In genomic region chr12:105322070-105322469, GRCh38 we compare ENCODE assay signal across 15 cellular contexts. TPM values are rescaled to one million over a fixed set of nuclear protein-coding genes. Genes with fewer than 3 reads are reported as not detected.
DNase-seq lines count a peak whose midpoint lies in the region; ATAC-seq and TF ChIP-seq lines count a peak whose summit lies in the region.
"Had no signal": no experiment of that assay in that cellular context is flagged by ENCODE, and none has a peak within 500 bp of the region (broad histone marks: within the 10 kb centered on the region; RNA-seq: fewer than 3 reads in every experiment).

No MANE protein-coding gene starts in this region.

- H3K4me1 ChIP-seq in right lobe of liver: peaks cover 0 to 43% (median 12%) of the 10 kb centered on the region in 4 donors

- peak overlapping the region; percentile 38 for H3K4me3 Mint-ChIP-seq in T-helper 2 cell treated with Interferon-gamma antibody and Interleukin-4, amounts not matched to agents 5 μg/mL and 100 μg/mL, for 36 hours
- H3K4me3 Mint-ChIP-seq in activated T-helper 2 cell treated with anti-CD3 and anti-CD28 coated beads, Interferon-gamma antibody, Interleukin-2, Interleukin-4, amounts not matched to agents 10 μg/mL and 5 μg/mL and 100 μg/mL, durations not matched to agents 14 hours and 24 hours and 36 hours (ENCODE audit: low read depth): peak overlapping the region; percentile 60
- H3K4me3 Mint-ChIP-seq in activated T-helper 1 cell treated with anti-CD3 and anti-CD28 coated beads, Interleukin-12 subunit alpha, Interleukin-12 subunit beta, Interleukin-2, Interleukin-4 antibody, amounts not matched to agents 30 ng/mL and 10 ng/mL and 1 ng/mL, durations not matched to agents 14 hours and 24 hours and 36 hours: no peak overlapping the region
- H3K4me3 Mint-ChIP-seq: activated naive CD8-positive, alpha-beta T cell treated with anti-CD3 and anti-CD28 coated beads, Interleukin-2, amount 50 U/mL, for 24 hours; CD14-positive monocyte had no signal

- H3K36me3 Mint-ChIP-seq in T-helper 2 cell treated with Interferon-gamma antibody and Interleukin-4, amounts not matched to agents 5 μg/mL and 100 μg/mL, for 36 hours (ENCODE audit: low read depth): peaks cover 28% of the 10 kb centered on the region
- peaks cover 41% of the 10 kb centered on the region for H3K36me3 Mint-ChIP-seq in activated T-helper 2 cell treated with anti-CD3 and anti-CD28 coated beads, Interferon-gamma antibody, Interleukin-2, Interleukin-4, amounts not matched to agents 10 μg/mL and 5 μg/mL and 100 μg/mL, durations not matched to agents 14 hours and 24 hours and 36 hours (ENCODE audit: low read depth)
- peaks cover 4% of the 10 kb centered on the region for H3K36me3 Mint-ChIP-seq in activated T-helper 1 cell treated with anti-CD3 and anti-CD28 coated beads, Interleukin-12 subunit alpha, Interleukin-12 subunit beta, Interleukin-2, Interleukin-4 antibody, amounts not matched to agents 30 ng/mL and 10 ng/mL and 1 ng/mL, durations not matched to agents 14 hours and 24 hours and 36 hours (ENCODE audit: low read depth)
- H3K36me3 Mint-ChIP-seq: CD14-positive monocyte had no signal

- no peak for TF ChIP-seq POLR2A in right lobe of liver (IDR thresholded peaks at IDR 0.05)

- no peak overlapping the region for H3K4me3 ChIP-seq in right lobe of liver

- peaks cover 71% of the 10 kb centered on the region for H3K4me1 Mint-ChIP-seq in T-helper 2 cell treated with Interferon-gamma antibody and Interleukin-4, amounts not matched to agents 5 μg/mL and 100 μg/mL, for 36 hours (ENCODE audit: low read depth)
- H3K4me1 Mint-ChIP-seq in activated T-helper 2 cell treated with anti-CD3 and anti-CD28 coated beads, Interferon-gamma antibody, Interleukin-2, Interleukin-4, amounts not matched to agents 10 μg/mL and 5 μg/mL and 100 μg/mL, durations not matched to agents 14 hours and 24 hours and 36 hours (ENCODE audit: low read depth): peaks cover 77% of the 10 kb centered on the region
- H3K4me1 Mint-ChIP-seq in activated T-helper 1 cell treated with anti-CD3 and anti-CD28 coated beads, Interleukin-12 subunit alpha, Interleukin-12 subunit beta, Interleukin-2, Interleukin-4 antibody, amounts not matched to agents 30 ng/mL and 10 ng/mL and 1 ng/mL, durations not matched to agents 14 hours and 24 hours and 36 hours (ENCODE audit: low read depth): peaks cover 63% of the 10 kb centered on the region
- H3K4me1 Mint-ChIP-seq: CD14-positive monocyte had no signal

- peak overlapping the region in 1 of 3 donors; percentile 41 for H3K27ac ChIP-seq in right lobe of liver

- H3K9me3 Mint-ChIP-seq in T-helper 2 cell treated with Interferon-gamma antibody and Interleukin-4, amounts not matched to agents 5 μg/mL and 100 μg/mL, for 36 hours: no peaks in the 10 kb centered on the region
- H3K9me3 Mint-ChIP-seq in activated T-helper 2 cell treated with anti-CD3 and anti-CD28 coated beads, Interferon-gamma antibody, Interleukin-2, Interleukin-4, amounts not matched to agents 10 μg/mL and 5 μg/mL and 100 μg/mL, durations not matched to agents 14 hours and 24 hours and 36 hours: no peaks in the 10 kb centered on the region
- no peaks in the 10 kb centered on the region for H3K9me3 Mint-ChIP-seq in activated T-helper 1 cell treated with anti-CD3 and anti-CD28 coated beads, Interleukin-12 subunit alpha, Interleukin-12 subunit beta, Interleukin-2, Interleukin-4 antibody, amounts not matched to agents 30 ng/mL and 10 ng/mL and 1 ng/mL, durations not matched to agents 14 hours and 24 hours and 36 hours
- H3K9me3 Mint-ChIP-seq: activated naive CD8-positive, alpha-beta T cell treated with anti-CD3 and anti-CD28 coated beads, Interleukin-2, amount 50 U/mL, for 24 hours; CD14-positive monocyte had no signal

- intact Hi-C loops in activated T-helper 2 cell treated with anti-CD3 and anti-CD28 coated beads, Interferon-gamma antibody, Interleukin-2, Interleukin-4, amounts not matched to agents 10 μg/mL and 5 μg/mL and 100 μg/mL, durations not matched to agents 14 hours and 24 hours and 36 hours (cut with micrococcal nuclease): loop anchor here (5.0 kb wide), 1 partner anchor 35 kb away; no protein-coding TSS in a partner anchor
- intact Hi-C loops in right lobe of liver (cut with DNase I): no loop called here
- intact Hi-C loops in activated T-helper 1 cell treated with anti-CD3 and anti-CD28 coated beads, Interleukin-12 subunit alpha, Interleukin-12 subunit beta, Interleukin-2, Interleukin-4 antibody, amounts not matched to agents 30 ng/mL and 10 ng/mL and 1 ng/mL, durations not matched to agents 14 hours and 24 hours and 36 hours (cut with micrococcal nuclease): no loop called here
- intact Hi-C loops in left ventricle myocardium superior (cut with micrococcal nuclease): no loop called here

- no peaks in the 10 kb centered on the region for H3K36me3 ChIP-seq in right lobe of liver

- WGBS in right lobe of liver (ENCODE audit: insufficient coverage, low coverage, low lambda C conversion rate, missing lambda C conversion rate): 28% methylated on average over 4 of the region's 4 CpGs

- H3K27me3 ChIP-seq in right lobe of liver: no peaks in the 10 kb centered on the region

- no peaks in the 10 kb centered on the region for H3K27me3 Mint-ChIP-seq in T-helper 2 cell treated with Interferon-gamma antibody and Interleukin-4, amounts not matched to agents 5 μg/mL and 100 μg/mL, for 36 hours (ENCODE audit: low read depth)
- no peaks in the 10 kb centered on the region for H3K27me3 Mint-ChIP-seq in activated T-helper 2 cell treated with anti-CD3 and anti-CD28 coated beads, Interferon-gamma antibody, Interleukin-2, Interleukin-4, amounts not matched to agents 10 μg/mL and 5 μg/mL and 100 μg/mL, durations not matched to agents 14 hours and 24 hours and 36 hours (ENCODE audit: low read depth)
- no peaks in the 10 kb centered on the region for H3K27me3 Mint-ChIP-seq in activated T-helper 1 cell treated with anti-CD3 and anti-CD28 coated beads, Interleukin-12 subunit alpha, Interleukin-12 subunit beta, Interleukin-2, Interleukin-4 antibody, amounts not matched to agents 30 ng/mL and 10 ng/mL and 1 ng/mL, durations not matched to agents 14 hours and 24 hours and 36 hours (ENCODE audit: insufficient read depth)
- H3K27me3 Mint-ChIP-seq: activated naive CD8-positive, alpha-beta T cell treated with anti-CD3 and anti-CD28 coated beads, Interleukin-2, amount 50 U/mL, for 24 hours had no signal

- peak; percentile 68 to 85 (median 78) for ATAC-seq in right lobe of liver
- ATAC-seq in GM21737 (IDR thresholded peaks at IDR 0.05; ENCODE audit: unreplicated experiment): no peak
- no peak for ATAC-seq in left ventricle myocardium superior
- ATAC-seq: activated naive CD8-positive, alpha-beta T cell treated with anti-CD3 and anti-CD28 coated beads, Interleukin-2, amount 50 U/mL, for 24 hours had no signal

- no peaks in the 10 kb centered on the region for H3K9me3 ChIP-seq in right lobe of liver

- no peak overlapping the region for H3K27ac Mint-ChIP-seq in T-helper 2 cell treated with Interferon-gamma antibody and Interleukin-4, amounts not matched to agents 5 μg/mL and 100 μg/mL, for 36 hours
- H3K27ac Mint-ChIP-seq in activated T-helper 2 cell treated with anti-CD3 and anti-CD28 coated beads, Interferon-gamma antibody, Interleukin-2, Interleukin-4, amounts not matched to agents 10 μg/mL and 5 μg/mL and 100 μg/mL, durations not matched to agents 14 hours and 24 hours and 36 hours: peak overlapping the region; percentile 70
- no peak overlapping the region for H3K27ac Mint-ChIP-seq in activated T-helper 1 cell treated with anti-CD3 and anti-CD28 coated beads, Interleukin-12 subunit alpha, Interleukin-12 subunit beta, Interleukin-2, Interleukin-4 antibody, amounts not matched to agents 30 ng/mL and 10 ng/mL and 1 ng/mL, durations not matched to agents 14 hours and 24 hours and 36 hours
- H3K27ac Mint-ChIP-seq: activated naive CD8-positive, alpha-beta T cell treated with anti-CD3 and anti-CD28 coated beads, Interleukin-2, amount 50 U/mL, for 24 hours; CD14-positive monocyte had no signal

- no peak for TF ChIP-seq CTCF in right lobe of liver (IDR thresholded peaks at IDR 0.05)

- DNase-seq in T-helper 2 cell treated with Interferon-gamma antibody and Interleukin-4, amounts not matched to agents 5 μg/mL and 100 μg/mL, for 36 hours (ENCODE audit: low spot score): no peak
- DNase-seq in T-helper 2 cell (no peak), right lobe of liver (peak in 2 of 3 donors; percentile 71 to 76), left ventricle myocardium superior (no peak), mesenteric fat pad (ENCODE audit: low spot score) (no peak)
- no peak for DNase-seq in activated T-helper 2 cell treated with anti-CD3 and anti-CD28 coated beads, Interferon-gamma antibody, Interleukin-2, Interleukin-4, amounts not matched to agents 10 μg/mL and 5 μg/mL and 100 μg/mL, durations not matched to agents 14 hours and 24 hours and 36 hours (ENCODE audit: low spot score)
- no peak for DNase-seq in activated T-helper 1 cell treated with anti-CD3 and anti-CD28 coated beads, Interleukin-12 subunit alpha, Interleukin-12 subunit beta, Interleukin-2, Interleukin-4 antibody, amounts not matched to agents 30 ng/mL and 10 ng/mL and 1 ng/mL, durations not matched to agents 14 hours and 24 hours and 36 hours (ENCODE audit: low spot score)
- DNase-seq: 8988T; activated naive CD8-positive, alpha-beta T cell treated with anti-CD3 and anti-CD28 coated beads, Interleukin-2, amount 50 U/mL, for 24 hours; erythroblast; NCI-H1930; SHP77; stimulated activated CD4-positive, alpha-beta T cell treated with anti-CD3 and anti-CD28 coated beads, Interleukin-2, amount 100 ng/mL, for 48 hours had no signal

RNA-seq across cellular contexts. Expression of gene C12orf75, which starts 8.4 kb away (rescaled TPM):
- 246 and 252 TPM in 2 replicates for total RNA-seq in activated T-helper 2 cell treated with anti-CD3 and anti-CD28 coated beads, Interferon-gamma antibody, Interleukin-2, Interleukin-4, amounts not matched to agents 10 μg/mL and 5 μg/mL and 100 μg/mL, durations not matched to agents 14 hours and 24 hours and 36 hours
- total RNA-seq in right lobe of liver: 1 to 10 TPM; 1.3 to 5.5 (median 2.7) TPM
- total RNA-seq in activated T-helper 1 cell treated with anti-CD3 and anti-CD28 coated beads, Interleukin-12 subunit alpha, Interleukin-12 subunit beta, Interleukin-2, Interleukin-4 antibody, amounts not matched to agents 30 ng/mL and 10 ng/mL and 1 ng/mL, durations not matched to agents 14 hours and 24 hours and 36 hours: 87.8 and 93.4 TPM in 2 replicates
- total RNA-seq in left ventricle myocardium superior: 1.8 TPM
- 8.9 TPM for total RNA-seq in mesenteric fat pad

Comparison
In these comparisons a context has a peak if more than half of its experiments do, and no peak if none do; other contexts are left out.
1. DNase-seq: peak in right lobe of liver (2 of 3); none in T-helper 2 cell treated with Interferon-gamma antibody and Interleukin-4, amounts not matched to agents 5 μg/mL and 100 μg/mL, for 36 hours (single experiment), T-helper 2 cell (0 of 5), activated T-helper 2 cell treated with anti-CD3 and anti-CD28 coated beads, Interferon-gamma antibody, Interleukin-2, Interleukin-4, amounts not matched to agents 10 μg/mL and 5 μg/mL and 100 μg/mL, durations not matched to agents 14 hours and 24 hours and 36 hours (single experiment), activated T-helper 1 cell treated with anti-CD3 and anti-CD28 coated beads, Interleukin-12 subunit alpha, Interleukin-12 subunit beta, Interleukin-2, Interleukin-4 antibody, amounts not matched to agents 30 ng/mL and 10 ng/mL and 1 ng/mL, durations not matched to agents 14 hours and 24 hours and 36 hours (single experiment), left ventricle myocardium superior (single experiment) and mesenteric fat pad (single experiment).
2. ATAC-seq: peak in right lobe of liver (4 of 4); none in GM21737 (single experiment) and left ventricle myocardium superior (single experiment).